ENCODE assay signal across 1 cellular context in genomic region chr3:100634493-100635272, GRCh38.
TF ChIP-seq lines count a peak whose summit lies in the region.

No MANE protein-coding gene starts in this region.

TF ChIP-seq in GM23338, 12 proteins besides CTCF, POLR2A, EP300 and RAD21 (continued from another document):
- TF ChIP-seq, protein P1, sequence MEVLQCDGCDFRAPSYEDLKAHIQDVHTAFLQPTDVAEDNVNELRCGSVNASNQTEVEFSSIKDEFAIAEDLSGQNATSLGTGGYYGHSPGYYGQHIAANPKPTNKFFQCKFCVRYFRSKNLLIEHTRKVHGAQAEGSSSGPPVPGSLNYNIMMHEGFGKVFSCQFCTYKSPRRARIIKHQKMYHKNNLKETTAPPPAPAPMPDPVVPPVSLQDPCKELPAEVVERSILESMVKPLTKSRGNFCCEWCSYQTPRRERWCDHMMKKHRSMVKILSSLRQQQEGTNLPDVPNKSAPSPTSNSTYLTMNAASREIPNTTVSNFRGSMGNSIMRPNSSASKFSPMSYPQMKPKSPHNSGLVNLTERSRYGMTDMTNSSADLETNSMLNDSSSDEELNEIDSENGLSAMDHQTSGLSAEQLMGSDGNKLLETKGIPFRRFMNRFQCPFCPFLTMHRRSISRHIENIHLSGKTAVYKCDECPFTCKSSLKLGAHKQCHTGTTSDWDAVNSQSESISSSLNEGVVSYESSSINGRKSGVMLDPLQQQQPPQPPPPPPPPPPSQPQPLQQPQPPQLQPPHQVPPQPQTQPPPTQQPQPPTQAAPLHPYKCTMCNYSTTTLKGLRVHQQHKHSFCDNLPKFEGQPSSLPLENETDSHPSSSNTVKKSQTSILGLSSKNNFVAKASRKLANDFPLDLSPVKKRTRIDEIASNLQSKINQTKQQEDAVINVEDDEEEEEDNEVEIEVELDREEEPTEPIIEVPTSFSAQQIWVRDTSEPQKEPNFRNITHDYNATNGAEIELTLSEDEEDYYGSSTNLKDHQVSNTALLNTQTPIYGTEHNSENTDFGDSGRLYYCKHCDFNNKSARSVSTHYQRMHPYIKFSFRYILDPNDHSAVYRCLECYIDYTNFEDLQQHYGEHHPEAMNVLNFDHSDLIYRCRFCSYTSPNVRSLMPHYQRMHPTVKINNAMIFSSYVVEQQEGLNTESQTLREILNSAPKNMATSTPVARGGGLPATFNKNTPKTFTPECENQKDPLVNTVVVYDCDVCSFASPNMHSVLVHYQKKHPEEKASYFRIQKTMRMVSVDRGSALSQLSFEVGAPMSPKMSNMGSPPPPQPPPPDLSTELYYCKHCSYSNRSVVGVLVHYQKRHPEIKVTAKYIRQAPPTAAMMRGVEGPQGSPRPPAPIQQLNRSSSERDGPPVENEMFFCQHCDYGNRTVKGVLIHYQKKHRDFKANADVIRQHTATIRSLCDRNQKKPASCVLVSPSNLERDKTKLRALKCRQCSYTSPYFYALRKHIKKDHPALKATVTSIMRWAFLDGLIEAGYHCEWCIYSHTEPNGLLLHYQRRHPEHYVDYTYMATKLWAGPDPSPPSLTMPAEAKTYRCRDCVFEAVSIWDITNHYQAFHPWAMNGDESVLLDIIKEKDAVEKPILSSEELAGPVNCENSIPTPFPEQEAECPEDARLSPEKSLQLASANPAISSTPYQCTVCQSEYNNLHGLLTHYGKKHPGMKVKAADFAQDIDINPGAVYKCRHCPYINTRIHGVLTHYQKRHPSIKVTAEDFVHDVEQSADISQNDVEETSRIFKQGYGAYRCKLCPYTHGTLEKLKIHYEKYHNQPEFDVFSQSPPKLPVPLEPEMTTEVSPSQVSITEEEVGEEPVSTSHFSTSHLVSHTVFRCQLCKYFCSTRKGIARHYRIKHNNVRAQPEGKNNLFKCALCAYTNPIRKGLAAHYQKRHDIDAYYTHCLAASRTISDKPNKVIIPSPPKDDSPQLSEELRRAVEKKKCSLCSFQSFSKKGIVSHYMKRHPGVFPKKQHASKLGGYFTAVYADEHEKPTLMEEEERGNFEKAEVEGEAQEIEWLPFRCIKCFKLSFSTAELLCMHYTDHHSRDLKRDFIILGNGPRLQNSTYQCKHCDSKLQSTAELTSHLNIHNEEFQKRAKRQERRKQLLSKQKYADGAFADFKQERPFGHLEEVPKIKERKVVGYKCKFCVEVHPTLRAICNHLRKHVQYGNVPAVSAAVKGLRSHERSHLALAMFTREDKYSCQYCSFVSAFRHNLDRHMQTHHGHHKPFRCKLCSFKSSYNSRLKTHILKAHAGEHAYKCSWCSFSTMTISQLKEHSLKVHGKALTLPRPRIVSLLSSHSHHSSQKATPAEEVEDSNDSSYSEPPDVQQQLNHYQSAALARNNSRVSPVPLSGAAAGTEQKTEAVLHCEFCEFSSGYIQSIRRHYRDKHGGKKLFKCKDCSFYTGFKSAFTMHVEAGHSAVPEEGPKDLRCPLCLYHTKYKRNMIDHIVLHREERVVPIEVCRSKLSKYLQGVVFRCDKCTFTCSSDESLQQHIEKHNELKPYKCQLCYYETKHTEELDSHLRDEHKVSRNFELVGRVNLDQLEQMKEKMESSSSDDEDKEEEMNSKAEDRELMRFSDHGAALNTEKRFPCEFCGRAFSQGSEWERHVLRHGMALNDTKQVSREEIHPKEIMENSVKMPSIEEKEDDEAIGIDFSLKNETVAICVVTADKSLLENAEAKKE (CRISPR knock-in tag; IDR thresholded peaks at IDR 0.05) = no peak
- no peak for TF ChIP-seq ZNF331 (CRISPR knock-in tag; IDR thresholded peaks at IDR 0.05; ENCODE audit: low read depth)
- TF ChIP-seq STAT1 (IDR thresholded peaks at IDR 0.05; ENCODE audit: unreplicated experiment) = no peak
- no peak for TF ChIP-seq POLR2AphosphoS5 (IDR thresholded peaks at IDR 0.05; ENCODE audit: low read depth)
- TF ChIP-seq JUNB (IDR thresholded peaks at IDR 0.05; ENCODE audit: unreplicated experiment) = no peak
